In genomic region chr12:2170376-2170775, GRCh38 we compare ENCODE assay signal across 16 cellular contexts.
DNase-seq lines count a peak whose midpoint lies in the region; ATAC-seq, FAIRE-seq and TF ChIP-seq lines count a peak whose summit lies in the region.
"Had no signal": no experiment of that assay in that cellular context is flagged by ENCODE, and none has a peak within 500 bp of the region (broad histone marks: within the 10 kb centered on the region; RNA-seq: fewer than 3 reads in every experiment).

No MANE protein-coding gene starts in this region.

- no peak for TF ChIP-seq RAD21 in H1 (IDR thresholded peaks at IDR 0.05 in 1 of 2, conservative IDR thresholded peaks at IDR 0.05 in 1 of 2; ENCODE audit: low read depth in 2 of 2, low read length in 2 of 2)

- no peak overlapping the region for H2AFZ ChIP-seq in H1 (ENCODE audit: low read length)

- H4K20me1 ChIP-seq in H1 (replicated peaks in 1 of 2; ENCODE audit: control insufficient read depth in 1 of 2, insufficient read depth in 2 of 2, low read length in 2 of 2), result no peaks in the 10 kb centered on the region

- H3K4me3 ChIP-seq in Peyer's patch, result no peak overlapping the region
- H3K4me3 ChIP-seq in H1 (ENCODE audit: extremely low read depth in 1 of 4, insufficient read depth in 2 of 4, low read depth in 3 of 4, low read length in 4 of 4), result no peak overlapping the region
- no peak overlapping the region for H3K4me3 ChIP-seq in left lung
- no peak overlapping the region for H3K4me3 ChIP-seq in uterus
- H3K4me3 ChIP-seq: GM12878 had no signal

- H3K27ac ChIP-seq in Peyer's patch, result peak overlapping the region in 3 of 4 donors; percentile 66 to 90 (median 66)
- no peak overlapping the region for H3K27ac ChIP-seq in H1 (ENCODE audit: low read depth, low read length)
- H3K27ac ChIP-seq in left lung, result no peak overlapping the region
- peak overlapping the region; percentile 20 to 58 for H3K27ac ChIP-seq in uterus
- H3K27ac ChIP-seq: HL-60 had no signal

- FAIRE-seq in H1 (lab: Jason Lieb, UNC), result no peak
- FAIRE-seq: GM12878 had no signal

- 0 out of 2 replicates have a peak overlapping the region, but pooled peaks have one; percentile 55 for H2AK5ac ChIP-seq in H1 (ENCODE audit: low read depth, low read length)

- no peak overlapping the region for H3K23ac ChIP-seq in H1 (ENCODE audit: insufficient read length)

- no peak overlapping the region for H3K9ac ChIP-seq in H1 (replicated peaks in 1 of 4; ENCODE audit: extremely low read depth in 1 of 4, low read depth in 3 of 4, low read length in 3 of 4)

- TF ChIP-seq EP300 in H1 (IDR thresholded peaks at IDR 0.05; ENCODE audit: borderline replicate concordance in 1 of 2, low read depth in 2 of 2, low read length in 2 of 2), result no peak

- H3K4me1 ChIP-seq in Peyer's patch (peaks cover 0 to 9% (median 6%) of the 10 kb centered on the region in 4 donors), H1 (replicated peaks in 1 of 4; ENCODE audit: control insufficient read depth in 3 of 4, insufficient read depth in 4 of 4, low read length in 3 of 4) (no peaks in the 10 kb centered on the region), left lung (no peaks in the 10 kb centered on the region), uterus (peaks cover 0 to 13% of the 10 kb centered on the region in 2 donors)

- H3K36me3 ChIP-seq in Peyer's patch, result no peaks in the 10 kb centered on the region
- H3K36me3 ChIP-seq in H1 (ENCODE audit: control insufficient read depth in 2 of 4, insufficient read depth in 4 of 4, low read length in 3 of 4), result no peaks in the 10 kb centered on the region
- no peaks in the 10 kb centered on the region for H3K36me3 ChIP-seq in left lung
- no peaks in the 10 kb centered on the region for H3K36me3 ChIP-seq in uterus

- no peak overlapping the region for H4K8ac ChIP-seq in H1 (ENCODE audit: extremely low read depth, insufficient read depth, low read length)

- no peak overlapping the region for H3K4me2 ChIP-seq in H1 (ENCODE audit: insufficient read depth in 1 of 2, low read depth in 2 of 2, low read length in 2 of 2)

- intact Hi-C loops in left lung (cut with DNase I) (no loop called here), uterus (cut with DNase I; ENCODE audit: low total_unique reads) (no loop called here)

- TF ChIP-seq POLR2A in Peyer's patch (IDR thresholded peaks at IDR 0.05), result peak in 1 of 2 donors; percentile 14
- TF ChIP-seq POLR2A in H1 (IDR thresholded peaks at IDR 0.05; ENCODE audit: control extremely low read depth in 1 of 2, low read depth in 2 of 2, low read length in 2 of 2), result no peak
- TF ChIP-seq POLR2A in uterus (IDR thresholded peaks at IDR 0.05), result no peak

- H2BK15ac ChIP-seq in H1 (ENCODE audit: low read length), result peak overlapping the region; percentile 73; the same call in 1 of the 2 replicates

- no peak overlapping the region for H4K91ac ChIP-seq in H1 (replicated peaks; ENCODE audit: insufficient read length, low read length)

- no CpG with 5 or more reads among the region's 1 CpG for WGBS in H1 (ENCODE audit: extremely low coverage in 1 of 2, insufficient coverage in 1 of 2, insufficient read length in 1 of 2, insufficient replicate concordance in 2 of 2, low coverage in 1 of 2, low lambda C conversion rate in 2 of 2, missing lambda C conversion rate in 1 of 2), 2 experiments

- CTCF ChIA-PET in H1 (lab: Charles Lee; ENCODE audit: partially characterized antibody), result no interaction called here

- H3K4ac ChIP-seq in H1 (replicated peaks; ENCODE audit: insufficient read length, low read depth, low read length), result no peak overlapping the region

- H3K79me1 ChIP-seq in H1 (ENCODE audit: low read depth, low read length), result no peaks in the 10 kb centered on the region

- peak; percentile 45 for ATAC-seq in left lung
- ATAC-seq: activated CD8-positive, alpha-beta T cell treated with anti-CD3 and anti-CD28 coated beads for 36 hours; activated T-helper 17 cell treated with anti-CD3 and anti-CD28 coated beads, Interleukin-2, amount 50 U/mL, for 72 hours; GM12878; SK-N-SH treated with all-trans-retinoic acid at 6 μM for 48 hours; stimulated activated memory B cell treated with anti-CD40 and anti-IgM and Interleukin-4, amounts not matched to agents 10 μg/mL and 1 μg/mL and 100 μg/mL, for 72 hours had no signal

- H3K14ac ChIP-seq in H1 (ENCODE audit: insufficient read length), result no peak overlapping the region

- POLR2A ChIA-PET in H1 (lab: Charles Lee; ENCODE audit: partially characterized antibody), result no interaction called here

- DNase-seq in Peyer's patch, result peak in 1 of 3 donors; percentile 54
- no peak for DNase-seq in H1 (ENCODE audit: low read depth in 1 of 2, low spot score in 2 of 2)
- DNase-seq in left lung, result no peak
- peak in 1 of 2 donors; percentile 60 for DNase-seq in uterus
- no peak for DNase-seq in DMS53 (lab: John Stamatoyannopoulos, UW)
- no peak for DNase-seq in NCI-H510A (lab: John Stamatoyannopoulos, UW)
- no peak for DNase-seq in AG08396 (ENCODE audit: low spot score)
- DNase-seq: activated CD8-positive, alpha-beta T cell treated with anti-CD3 and anti-CD28 coated beads for 36 hours; CD4-positive, alpha-beta memory T cell; midbrain; NCI-H1436 treated with DMSO at 0.1 percent for 48 hours had no signal

- no peak overlapping the region for H2BK20ac ChIP-seq in H1 (ENCODE audit: low read length)

- H3K27me3 ChIP-seq in Peyer's patch (no peaks in the 10 kb centered on the region), H1 (replicated peaks in 1 of 4; ENCODE audit: control insufficient read depth in 3 of 4, extremely low read depth in 1 of 4, insufficient read depth in 3 of 4, low read length in 3 of 4) (no peaks in the 10 kb centered on the region; a peak in 1 of 7 replicates), left lung (peaks cover 0 to 13% of the 10 kb centered on the region in 2 donors), uterus (no peaks in the 10 kb centered on the region)

- peak overlapping the region; percentile 79; the same call in 1 of the 2 replicates for H2BK12ac ChIP-seq in H1 (ENCODE audit: low read depth, low read length)

- H3K79me2 ChIP-seq in H1 (ENCODE audit: control insufficient read depth in 1 of 2, insufficient read depth in 2 of 2, low read length in 2 of 2), result no peaks in the 10 kb centered on the region

- H2BK120ac ChIP-seq in H1 (replicated peaks; ENCODE audit: low read depth, low read length), result no peak overlapping the region

- no peaks in the 10 kb centered on the region for H3K23me2 ChIP-seq in H1 (ENCODE audit: low read depth, low read length)

- no peak overlapping the region for H4K5ac ChIP-seq in H1 (ENCODE audit: insufficient read length, low read depth, low read length)

- no peaks in the 10 kb centered on the region for H3K9me3 ChIP-seq in Peyer's patch
- H3K9me3 ChIP-seq in H1 (ENCODE audit: insufficient read depth in 2 of 2, low read depth in 1 of 2, low read length in 1 of 2), result no peaks in the 10 kb centered on the region; a peak in 1 of 4 replicates
- H3K9me3 ChIP-seq in left lung, result peaks cover 0 to 17% of the 10 kb centered on the region in 2 donors
- H3K9me3 ChIP-seq in uterus, result no peaks in the 10 kb centered on the region

- TF ChIP-seq CTCF in Peyer's patch (IDR thresholded peaks at IDR 0.05), result no peak
- no peak for TF ChIP-seq CTCF in H1 (IDR thresholded peaks at IDR 0.05; ENCODE audit: control extremely low read depth in 1 of 3, insufficient read depth in 1 of 3, low read depth in 1 of 3, low read length in 3 of 3)
- no peak for TF ChIP-seq CTCF in left lung (IDR thresholded peaks at IDR 0.05)
- no peak for TF ChIP-seq CTCF in uterus (IDR thresholded peaks at IDR 0.05)

- H3K56ac ChIP-seq in H1 (replicated peaks; ENCODE audit: insufficient read length, low read depth, low read length), result no peak overlapping the region

- no peak overlapping the region for H2BK5ac ChIP-seq in H1 (ENCODE audit: low read depth, low read length)

- no peak overlapping the region for H3K18ac ChIP-seq in H1 (ENCODE audit: extremely low read depth, low read length)

TF ChIP-seq in H1, 55 proteins besides CTCF, POLR2A, EP300 and RAD21 (continues in another document):
- no peak for TF ChIP-seq CTBP2 (IDR thresholded peaks at IDR 0.05; ENCODE audit: borderline replicate concordance, insufficient read depth, insufficient read length, low read length)
- no peak for TF ChIP-seq MAFK (IDR thresholded peaks at IDR 0.05; ENCODE audit: low read depth, low read length)
- no peak for TF ChIP-seq CBX5 (IDR thresholded peaks at IDR 0.05; ENCODE audit: low read depth, low read length)
- no peak for TF ChIP-seq GABPA (IDR thresholded peaks at IDR 0.05; ENCODE audit: borderline replicate concordance, insufficient read depth, low read length)

Comparison
In these comparisons a context has a peak if more than half of its experiments do, and no peak if none do; other contexts are left out.
1. H3K27ac ChIP-seq: peak in Peyer's patch (3 of 4) and uterus (2 of 2); none in H1 (single experiment) and left lung (0 of 2).